Comparison of ENCODE assay signal across 12 cellular contexts in the genomic region with DNA sequence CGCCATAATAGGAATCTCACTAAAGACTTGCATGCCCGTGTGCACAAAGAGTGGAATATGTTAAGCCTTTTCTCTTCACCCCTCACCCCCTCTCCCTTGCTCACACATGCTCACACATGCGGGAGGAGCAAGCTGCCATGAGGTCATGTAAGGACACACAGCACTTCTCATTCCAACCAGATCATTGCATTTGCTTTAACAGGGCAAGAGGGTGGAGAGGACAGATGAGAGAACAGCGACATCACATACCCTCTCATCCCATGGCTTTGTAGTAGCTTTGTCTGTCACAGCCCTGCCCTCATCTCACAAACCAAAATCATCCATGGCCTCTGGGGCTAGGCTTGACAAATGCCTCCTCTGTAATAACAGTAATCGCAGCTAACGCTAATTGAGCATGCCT.
DNase-seq lines count a peak whose midpoint lies in the region; ATAC-seq and TF ChIP-seq lines count a peak whose summit lies in the region.
"Had no signal": no experiment of that assay in that cellular context is flagged by ENCODE, and none has a peak within 500 bp of the region (broad histone marks: within the 10 kb centered on the region; RNA-seq: fewer than 3 reads in every experiment).

No MANE protein-coding gene starts in this region.

- H3K27me3 ChIP-seq in right atrium auricular region (no peaks in the 10 kb centered on the region), foreskin keratinocyte (peaks cover 11% of the 10 kb centered on the region)
- H3K27me3 ChIP-seq: vagina had no signal

- TF ChIP-seq CTCF in right atrium auricular region (IDR thresholded peaks at IDR 0.05) (no peak), foreskin keratinocyte (conservative IDR thresholded peaks at IDR 0.05) (no peak)

- intact Hi-C loops in Right ventricle myocardium superior (cut with DNase I): loop anchor here (5.0 kb wide), 1 partner anchor 39 kb away; no protein-coding TSS in a partner anchor
- intact Hi-C loops in left cardiac atrium (cut with DNase I): no loop called here

- no peaks in the 10 kb centered on the region for H3K9me3 ChIP-seq in right atrium auricular region
- H3K9me3 ChIP-seq: vagina had no signal

- no peak overlapping the region for H3K4me3 ChIP-seq in right atrium auricular region
- H3K4me3 ChIP-seq: vagina had no signal

- ATAC-seq in Right ventricle myocardium superior (ENCODE audit: poor library complexity) (peak; percentile 60), left cardiac atrium (peak; percentile 59 to 72), foreskin keratinocyte (no peak)
- ATAC-seq: activated CD4-positive, CD25-positive, alpha-beta regulatory T cell treated with anti-CD3 and anti-CD28 coated beads, Interleukin-2, amount 50 U/mL, for 24 hours; naive thymus-derived CD8-positive, alpha-beta T cell had no signal

- no peaks in the 10 kb centered on the region for H3K36me3 ChIP-seq in right atrium auricular region
- H3K36me3 ChIP-seq: vagina had no signal

- DNase-seq in Right ventricle myocardium superior (no peak), right atrium auricular region (ENCODE audit: low spot score) (no peak), RPMI7951 (ENCODE audit: low read depth) (peak; percentile 40), left cardiac atrium (no peak), NCI-H128 (lab: John Stamatoyannopoulos, UW; ENCODE audit: unreplicated experiment) (no peak), GM03348 (ENCODE audit: low spot score) (no peak), T-helper 9 cell (no peak), foreskin keratinocyte (no peak)
- DNase-seq: naive thymus-derived CD8-positive, alpha-beta T cell; NCI-H187 treated with DMSO at 0.1 percent for 48 hours had no signal

- peak overlapping the region in 1 of 2 donors; percentile 49 for H3K27ac ChIP-seq in right atrium auricular region
- H3K27ac ChIP-seq in foreskin keratinocyte: no peak overlapping the region
- H3K27ac ChIP-seq: vagina had no signal

- H3K4me1 ChIP-seq in right atrium auricular region (peaks cover 0 to 51% of the 10 kb centered on the region in 2 donors), foreskin keratinocyte (no peaks in the 10 kb centered on the region)
